Comparison of ENCODE assay signal across 20 cellular contexts in the genomic region with DNA sequence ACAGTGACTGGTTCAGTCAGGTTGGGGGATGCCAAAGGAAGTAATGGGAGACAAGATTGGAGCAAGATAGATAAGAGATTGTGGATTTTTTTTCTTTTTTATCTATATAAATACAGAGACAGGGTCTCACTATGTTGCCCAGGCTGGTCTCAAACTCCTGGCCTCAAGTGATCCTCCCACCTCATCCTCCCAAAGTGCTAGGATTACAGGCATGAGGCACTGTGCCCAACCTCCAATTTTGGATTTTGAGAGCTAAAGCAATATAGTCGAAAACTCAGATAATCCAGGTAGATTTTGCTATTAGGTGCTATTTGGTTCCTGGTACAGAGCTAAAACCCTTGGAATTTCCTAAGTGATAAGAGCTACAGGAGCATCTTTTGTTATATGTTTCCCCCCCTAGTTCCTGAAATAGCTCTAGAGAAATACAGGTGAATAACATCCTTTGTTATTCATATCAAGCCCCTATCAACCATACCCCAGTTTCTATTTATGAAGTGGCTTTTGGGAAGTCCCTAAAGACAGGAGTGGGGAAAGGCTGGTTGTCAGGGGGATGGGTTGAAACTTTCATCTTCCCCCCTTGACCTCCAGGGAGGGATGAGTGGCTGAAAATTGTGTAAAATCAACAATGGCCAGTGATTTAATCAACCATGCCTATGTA.
DNase-seq lines count a peak whose midpoint lies in the region; ATAC-seq and TF ChIP-seq lines count a peak whose summit lies in the region.
"Had no signal": no experiment of that assay in that cellular context is flagged by ENCODE, and none has a peak within 500 bp of the region (broad histone marks: within the 10 kb centered on the region; RNA-seq: fewer than 3 reads in every experiment).

No MANE protein-coding gene starts in this region.

- POLR2A ChIA-PET in activated CD8-positive, alpha-beta T cell treated with anti-CD3 and anti-CD28 coated beads, Interleukin-2, amount 10 ng/mL, durations not matched to agents 7 days and 5 days (lab: Charles Lee) = no interaction called here
- POLR2A ChIA-PET in activated CD8-positive, alpha-beta T cell treated with anti-CD3 and anti-CD28 coated beads for 36 hours (lab: Charles Lee) = no interaction called here

- H3K4me3 Mint-ChIP-seq in activated CD8-positive, alpha-beta T cell treated with anti-CD3 and anti-CD28 coated beads, Interleukin-2, amount 10 ng/mL, durations not matched to agents 7 days and 5 days = no peak overlapping the region
- no peak overlapping the region for H3K4me3 Mint-ChIP-seq in activated CD8-positive, alpha-beta T cell treated with anti-CD3 and anti-CD28 coated beads for 36 hours
- no peak overlapping the region for H3K4me3 Mint-ChIP-seq in stimulated activated naive CD8-positive, alpha-beta T cell treated with anti-CD3 and anti-CD28 coated beads, Interleukin-15, amount 100 ng/mL, for 72 hours

- no peaks in the 10 kb centered on the region for H3K27me3 ChIP-seq in HUES6 (ENCODE audit: control insufficient read depth, insufficient read depth, low read length)

- H3K27ac Mint-ChIP-seq in activated CD8-positive, alpha-beta T cell treated with anti-CD3 and anti-CD28 coated beads, Interleukin-2, amount 10 ng/mL, durations not matched to agents 7 days and 5 days = peak overlapping the region; percentile 32
- H3K27ac Mint-ChIP-seq in activated CD8-positive, alpha-beta T cell treated with anti-CD3 and anti-CD28 coated beads for 36 hours = no peak overlapping the region
- H3K27ac Mint-ChIP-seq in stimulated activated naive CD8-positive, alpha-beta T cell treated with anti-CD3 and anti-CD28 coated beads, Interleukin-15, amount 100 ng/mL, for 72 hours = no peak overlapping the region

- intact Hi-C loops in activated CD8-positive, alpha-beta T cell treated with anti-CD3 and anti-CD28 coated beads for 36 hours (cut with micrococcal nuclease) = no loop called here

- no peaks in the 10 kb centered on the region for H3K9me3 Mint-ChIP-seq in activated CD8-positive, alpha-beta T cell treated with anti-CD3 and anti-CD28 coated beads, Interleukin-2, amount 10 ng/mL, durations not matched to agents 7 days and 5 days (ENCODE audit: insufficient read depth)
- H3K9me3 Mint-ChIP-seq in activated CD8-positive, alpha-beta T cell treated with anti-CD3 and anti-CD28 coated beads for 36 hours = no peaks in the 10 kb centered on the region
- peaks cover 0 to 8% of the 10 kb centered on the region in 2 donors for H3K9me3 Mint-ChIP-seq in stimulated activated naive CD8-positive, alpha-beta T cell treated with anti-CD3 and anti-CD28 coated beads, Interleukin-15, amount 100 ng/mL, for 72 hours

- TF ChIP-seq CTCF in activated CD8-positive, alpha-beta T cell treated with anti-CD3 and anti-CD28 coated beads for 36 hours (IDR thresholded peaks at IDR 0.05) = no peak

- no peak overlapping the region for H3K9ac ChIP-seq in HUES6 (ENCODE audit: low read length)

- H3K4me1 ChIP-seq in HUES6 (ENCODE audit: control insufficient read depth, insufficient read depth, low read length) = peaks cover 13% of the 10 kb centered on the region; the same call in 1 of the 2 replicates

- peaks cover 4% of the 10 kb centered on the region for H3K4me1 Mint-ChIP-seq in activated CD8-positive, alpha-beta T cell treated with anti-CD3 and anti-CD28 coated beads, Interleukin-2, amount 10 ng/mL, durations not matched to agents 7 days and 5 days (ENCODE audit: low read depth)
- no peaks in the 10 kb centered on the region for H3K4me1 Mint-ChIP-seq in activated CD8-positive, alpha-beta T cell treated with anti-CD3 and anti-CD28 coated beads for 36 hours (ENCODE audit: low read depth)
- no peaks in the 10 kb centered on the region for H3K4me1 Mint-ChIP-seq in stimulated activated naive CD8-positive, alpha-beta T cell treated with anti-CD3 and anti-CD28 coated beads, Interleukin-15, amount 100 ng/mL, for 72 hours

- CTCF ChIA-PET in activated CD8-positive, alpha-beta T cell treated with anti-CD3 and anti-CD28 coated beads, Interleukin-2, amount 10 ng/mL, durations not matched to agents 7 days and 5 days (lab: Charles Lee) = no interaction called here
- CTCF ChIA-PET in activated CD8-positive, alpha-beta T cell treated with anti-CD3 and anti-CD28 coated beads for 36 hours (lab: Charles Lee) = no interaction called here

- no peaks in the 10 kb centered on the region for H3K36me3 ChIP-seq in HUES6 (ENCODE audit: control insufficient read depth, insufficient read depth, low read length)

- H3K27me3 Mint-ChIP-seq in activated CD8-positive, alpha-beta T cell treated with anti-CD3 and anti-CD28 coated beads, Interleukin-2, amount 10 ng/mL, durations not matched to agents 7 days and 5 days (ENCODE audit: low read depth) = no peaks in the 10 kb centered on the region
- H3K27me3 Mint-ChIP-seq in activated CD8-positive, alpha-beta T cell treated with anti-CD3 and anti-CD28 coated beads for 36 hours = no peaks in the 10 kb centered on the region
- no peaks in the 10 kb centered on the region for H3K27me3 Mint-ChIP-seq in stimulated activated naive CD8-positive, alpha-beta T cell treated with anti-CD3 and anti-CD28 coated beads, Interleukin-15, amount 100 ng/mL, for 72 hours

- no peak for ATAC-seq in activated CD8-positive, alpha-beta T cell treated with anti-CD3 and anti-CD28 coated beads, Interleukin-2, amount 10 ng/mL, durations not matched to agents 7 days and 5 days
- no peak for ATAC-seq in activated CD8-positive, alpha-beta T cell treated with anti-CD3 and anti-CD28 coated beads for 36 hours
- ATAC-seq in stimulated activated naive CD8-positive, alpha-beta T cell treated with anti-CD3 and anti-CD28 coated beads, Interleukin-15, amount 100 ng/mL, for 72 hours = no peak
- ATAC-seq: Right ventricle myocardium inferior had no signal

- H3K36me3 Mint-ChIP-seq in activated CD8-positive, alpha-beta T cell treated with anti-CD3 and anti-CD28 coated beads, Interleukin-2, amount 10 ng/mL, durations not matched to agents 7 days and 5 days (ENCODE audit: low read depth) = no peaks in the 10 kb centered on the region
- H3K36me3 Mint-ChIP-seq in activated CD8-positive, alpha-beta T cell treated with anti-CD3 and anti-CD28 coated beads for 36 hours (ENCODE audit: low read depth) = no peaks in the 10 kb centered on the region

- no peak for DNase-seq in activated CD8-positive, alpha-beta T cell treated with anti-CD3 and anti-CD28 coated beads, Interleukin-2, amount 10 ng/mL, durations not matched to agents 7 days and 5 days
- DNase-seq in activated CD8-positive, alpha-beta T cell treated with anti-CD3 and anti-CD28 coated beads for 36 hours = no peak
- DNase-seq in iPS DF 19.7 (ENCODE audit: low read depth, low spot score) = peak; percentile 12
- DNase-seq in activated naive CD4-positive, alpha-beta T cell (lab: John Stamatoyannopoulos, UW) = no peak
- DNase-seq in HCEC 1CT = no peak
- no peak for DNase-seq in NCI-H2081 (lab: John Stamatoyannopoulos, UW)
- no peak for DNase-seq in stimulated activated naive CD8-positive, alpha-beta T cell treated with anti-CD3 and anti-CD28 coated beads, Interleukin-15, amount 100 ng/mL, for 72 hours
- DNase-seq: AML-193, DMS79 treated with DMSO at 0.1 percent for 48 hours, MV-4-11, NCI-H1694 treated with DMSO at 0.1 percent for 48 hours, NCI-H2107, NCI-H2227 treated with DMSO at 0.1 percent for 48 hours, NCI-H510A treated with DMSO at 0.1 percent for 48 hours, NCI-H774 had no signal

- no peak overlapping the region for H3K4me3 ChIP-seq in HUES6 (ENCODE audit: low read depth, low read length)
- H3K4me3 ChIP-seq: SK-N-MC had no signal

- H3K27ac ChIP-seq in HUES6 (ENCODE audit: low read depth, low read length) = peak overlapping the region; percentile 83
- H3K27ac ChIP-seq: 22Rv1, C4-2B, SK-N-MC had no signal

- peaks cover 5% of the 10 kb centered on the region; the same call in 1 of the 2 replicates for H3K9me3 ChIP-seq in HUES6 (ENCODE audit: control insufficient read depth, insufficient read depth, low read depth, low read length)
